1 cellular context compared by ENCODE assay signal in genomic region chr17:44828919-44829557, GRCh38.
TF ChIP-seq lines count a peak whose summit lies in the region.

No MANE protein-coding gene starts in this region.

TF ChIP-seq in K562, 482 proteins besides CTCF, POLR2A, EP300 and RAD21 (continued from another document):
- TF ChIP-seq, protein P1, sequence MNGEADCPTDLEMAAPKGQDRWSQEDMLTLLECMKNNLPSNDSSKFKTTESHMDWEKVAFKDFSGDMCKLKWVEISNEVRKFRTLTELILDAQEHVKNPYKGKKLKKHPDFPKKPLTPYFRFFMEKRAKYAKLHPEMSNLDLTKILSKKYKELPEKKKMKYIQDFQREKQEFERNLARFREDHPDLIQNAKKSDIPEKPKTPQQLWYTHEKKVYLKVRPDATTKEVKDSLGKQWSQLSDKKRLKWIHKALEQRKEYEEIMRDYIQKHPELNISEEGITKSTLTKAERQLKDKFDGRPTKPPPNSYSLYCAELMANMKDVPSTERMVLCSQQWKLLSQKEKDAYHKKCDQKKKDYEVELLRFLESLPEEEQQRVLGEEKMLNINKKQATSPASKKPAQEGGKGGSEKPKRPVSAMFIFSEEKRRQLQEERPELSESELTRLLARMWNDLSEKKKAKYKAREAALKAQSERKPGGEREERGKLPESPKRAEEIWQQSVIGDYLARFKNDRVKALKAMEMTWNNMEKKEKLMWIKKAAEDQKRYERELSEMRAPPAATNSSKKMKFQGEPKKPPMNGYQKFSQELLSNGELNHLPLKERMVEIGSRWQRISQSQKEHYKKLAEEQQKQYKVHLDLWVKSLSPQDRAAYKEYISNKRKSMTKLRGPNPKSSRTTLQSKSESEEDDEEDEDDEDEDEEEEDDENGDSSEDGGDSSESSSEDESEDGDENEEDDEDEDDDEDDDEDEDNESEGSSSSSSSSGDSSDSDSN (IDR thresholded peaks at IDR 0.05; ENCODE audit: borderline replicate concordance in 1 of 2, low read depth in 2 of 2, low read length in 2 of 2), result peak in 1 of 2 experiments; percentile 81; a peak in 2 of 4 replicates
- TF ChIP-seq SMARCA4 (IDR thresholded peaks at IDR 0.05) (peak; percentile 15; the same call in 1 of the 2 replicates), MLLT1 (IDR thresholded peaks at IDR 0.05) (peak in 1 of 2 experiments; percentile 67; a peak in 1 of 4 replicates), CBX8 (IDR thresholded peaks at IDR 0.05; ENCODE audit: borderline replicate concordance, extremely low read depth, low read depth, low read length, poor library complexity, severe bottlenecking) (peak; percentile 100), CBX2 (IDR thresholded peaks at IDR 0.05; ENCODE audit: insufficient read depth, low read length, poor library complexity, severe bottlenecking) (peak; percentile 100), RNF2 (IDR thresholded peaks at IDR 0.05) (peak; percentile 89), REST (CRISPR knock-in tag; IDR thresholded peaks at IDR 0.05; ENCODE audit: low read depth) (no peak), BMI1 (IDR thresholded peaks at IDR 0.05; ENCODE audit: low read length) (peak; percentile 67), ZNF57 (CRISPR knock-in tag; IDR thresholded peaks at IDR 0.05) (no peak), EZH2 (IDR thresholded peaks at IDR 0.05; ENCODE audit: borderline replicate concordance, low read depth, low read length) (peak; percentile 99), ZNF717 (CRISPR knock-in tag; IDR thresholded peaks at IDR 0.05) (no peak), RFX1 (IDR thresholded peaks at IDR 0.05) (no peak), KLF6 (CRISPR knock-in tag; IDR thresholded peaks at IDR 0.05; ENCODE audit: borderline replicate concordance) (no peak)
- TF ChIP-seq, protein P2, sequence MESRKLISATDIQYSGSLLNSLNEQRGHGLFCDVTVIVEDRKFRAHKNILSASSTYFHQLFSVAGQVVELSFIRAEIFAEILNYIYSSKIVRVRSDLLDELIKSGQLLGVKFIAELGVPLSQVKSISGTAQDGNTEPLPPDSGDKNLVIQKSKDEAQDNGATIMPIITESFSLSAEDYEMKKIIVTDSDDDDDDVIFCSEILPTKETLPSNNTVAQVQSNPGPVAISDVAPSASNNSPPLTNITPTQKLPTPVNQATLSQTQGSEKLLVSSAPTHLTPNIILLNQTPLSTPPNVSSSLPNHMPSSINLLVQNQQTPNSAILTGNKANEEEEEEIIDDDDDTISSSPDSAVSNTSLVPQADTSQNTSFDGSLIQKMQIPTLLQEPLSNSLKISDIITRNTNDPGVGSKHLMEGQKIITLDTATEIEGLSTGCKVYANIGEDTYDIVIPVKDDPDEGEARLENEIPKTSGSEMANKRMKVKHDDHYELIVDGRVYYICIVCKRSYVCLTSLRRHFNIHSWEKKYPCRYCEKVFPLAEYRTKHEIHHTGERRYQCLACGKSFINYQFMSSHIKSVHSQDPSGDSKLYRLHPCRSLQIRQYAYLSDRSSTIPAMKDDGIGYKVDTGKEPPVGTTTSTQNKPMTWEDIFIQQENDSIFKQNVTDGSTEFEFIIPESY (CRISPR knock-in tag; IDR thresholded peaks at IDR 0.05), result peak; percentile 48; the same call in 1 of the 2 replicates
- TF ChIP-seq, protein P3, sequence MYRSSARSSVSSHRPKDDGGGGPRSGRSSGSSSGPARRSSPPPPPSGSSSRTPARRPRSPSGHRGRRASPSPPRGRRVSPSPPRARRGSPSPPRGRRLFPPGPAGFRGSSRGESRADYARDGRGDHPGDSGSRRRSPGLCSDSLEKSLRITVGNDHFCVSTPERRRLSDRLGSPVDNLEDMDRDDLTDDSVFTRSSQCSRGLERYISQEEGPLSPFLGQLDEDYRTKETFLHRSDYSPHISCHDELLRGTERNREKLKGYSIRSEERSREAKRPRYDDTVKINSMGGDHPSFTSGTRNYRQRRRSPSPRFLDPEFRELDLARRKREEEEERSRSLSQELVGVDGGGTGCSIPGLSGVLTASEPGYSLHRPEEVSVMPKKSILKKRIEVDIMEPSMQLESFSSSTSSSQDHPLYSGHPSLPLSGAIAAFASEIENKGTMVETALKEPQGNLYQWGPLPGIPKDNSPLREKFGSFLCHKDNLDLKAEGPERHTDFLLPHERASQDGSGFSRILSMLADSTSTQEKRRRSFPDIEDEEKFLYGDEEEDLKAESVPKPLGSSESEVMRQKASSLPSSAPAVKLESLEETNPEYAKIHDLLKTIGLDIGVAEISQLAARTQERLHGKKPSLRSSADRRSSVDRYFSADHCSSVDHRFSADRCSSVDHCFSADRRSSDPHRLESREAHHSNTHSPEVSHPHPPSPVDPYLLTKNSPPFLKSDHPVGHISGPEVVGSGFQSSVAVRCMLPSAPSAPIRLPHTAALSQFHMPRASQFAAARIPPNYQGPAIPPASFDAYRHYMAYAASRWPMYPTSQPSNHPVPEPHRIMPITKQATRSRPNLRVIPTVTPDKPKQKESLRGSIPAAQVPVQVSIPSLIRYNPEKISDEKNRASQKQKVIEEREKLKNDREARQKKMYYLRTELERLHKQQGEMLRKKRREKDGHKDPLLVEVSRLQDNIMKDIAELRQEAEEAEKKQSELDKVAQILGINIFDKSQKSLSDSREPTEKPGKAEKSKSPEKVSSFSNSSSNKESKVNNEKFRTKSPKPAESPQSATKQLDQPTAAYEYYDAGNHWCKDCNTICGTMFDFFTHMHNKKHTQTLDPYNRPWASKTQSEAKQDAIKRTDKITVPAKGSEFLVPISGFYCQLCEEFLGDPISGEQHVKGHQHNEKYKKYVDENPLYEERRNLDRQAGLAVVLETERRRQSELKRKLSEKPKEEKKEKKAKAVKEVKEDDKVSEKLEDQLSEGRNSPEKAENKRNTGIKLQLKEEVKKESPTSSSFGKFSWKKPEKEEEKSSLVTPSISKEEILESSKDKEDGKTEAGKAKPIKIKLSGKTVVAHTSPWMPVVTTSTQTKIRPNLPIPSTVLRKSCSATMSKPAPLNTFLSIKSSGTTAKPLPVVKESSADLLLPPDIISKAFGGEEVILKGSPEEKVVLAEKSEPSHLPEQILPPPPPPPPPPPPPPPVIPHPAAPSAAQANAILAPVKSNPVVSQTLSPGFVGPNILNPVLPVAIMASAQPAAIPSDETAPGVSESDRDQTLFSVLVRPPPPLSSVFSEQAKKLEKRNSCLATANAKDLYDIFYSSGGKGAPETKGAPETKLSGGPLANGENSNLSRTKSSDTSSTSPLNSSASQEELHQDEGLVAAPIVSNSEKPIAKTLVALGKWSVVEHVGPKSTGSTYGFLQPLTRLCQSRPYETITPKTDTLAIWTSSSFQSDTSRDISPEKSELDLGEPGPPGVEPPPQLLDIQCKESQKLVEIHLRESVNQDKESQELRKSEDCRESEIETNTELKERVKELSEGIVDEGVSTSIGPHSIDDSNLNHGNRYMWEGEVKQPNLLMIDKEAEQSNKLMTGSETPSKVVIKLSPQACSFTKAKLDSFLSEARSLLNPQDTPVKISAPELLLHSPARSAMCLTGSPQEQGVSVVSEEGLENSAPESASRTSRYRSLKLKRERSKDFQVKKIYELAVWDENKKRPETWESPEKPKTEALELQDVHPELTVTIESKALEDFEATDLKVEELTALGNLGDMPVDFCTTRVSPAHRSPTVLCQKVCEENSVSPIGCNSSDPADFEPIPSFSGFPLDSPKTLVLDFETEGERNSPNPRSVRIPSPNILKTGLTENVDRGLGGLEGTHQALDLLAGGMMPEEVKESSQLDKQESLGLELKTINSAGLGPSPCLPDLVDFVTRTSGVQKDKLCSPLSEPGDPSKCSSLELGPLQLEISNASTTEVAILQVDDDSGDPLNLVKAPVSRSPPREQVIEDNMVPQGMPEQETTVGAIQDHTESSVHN (IDR thresholded peaks at IDR 0.05; ENCODE audit: borderline replicate concordance in 1 of 2, low read depth in 1 of 2), result 0 out of 4 replicates have a peak, but pooled peaks of 1 of the 2 experiments have one; percentile 40
